9 cellular contexts compared by ENCODE assay signal in genomic region chr12:46370380-46370734, GRCh38. TPM values are rescaled to one million over a fixed set of nuclear protein-coding genes. Genes with fewer than 3 reads are reported as not detected.
A peak's percentile ranks its signal among the peaks of the same experiment; 100 is the strongest.
DNase-seq lines count a peak whose midpoint lies in the region; ATAC-seq, FAIRE-seq and TF ChIP-seq lines count a peak whose summit lies in the region.
"Had no signal": no experiment of that assay in that cellular context is flagged by ENCODE, and none has a peak within 500 bp of the region (broad histone marks: within the 10 kb centered on the region; RNA-seq: fewer than 3 reads in every experiment).

No MANE protein-coding gene starts in this region.

- H3K36me3 ChIP-seq in kidney epithelial cell (ENCODE audit: control insufficient read depth, insufficient read depth, low read length), result no peaks in the 10 kb centered on the region
- peaks cover 46% of the 10 kb centered on the region for H3K36me3 ChIP-seq in thoracic aorta

- no peaks in the 10 kb centered on the region for H3K9me3 Mint-ChIP-seq in activated CD4-positive, alpha-beta T cell treated with anti-CD3 and anti-CD28 coated beads for 36 hours (ENCODE audit: low read depth)
- H3K9me3 Mint-ChIP-seq in activated naive CD8-positive, alpha-beta T cell treated with anti-CD3 and anti-CD28 coated beads, Interleukin-2, amount 10 ng/mL, durations not matched to agents 7 days and 5 days, result no peaks in the 10 kb centered on the region

- DNase-seq in activated CD4-positive, alpha-beta T cell treated with anti-CD3 and anti-CD28 coated beads for 36 hours, result no peak
- no peak for DNase-seq in activated CD4-positive, alpha-beta T cell treated with anti-CD3 and anti-CD28 coated beads, Interleukin-2, amount 50 U/mL, for 48 hours
- DNase-seq in activated naive CD8-positive, alpha-beta T cell treated with anti-CD3 and anti-CD28 coated beads, Interleukin-2, amount 10 ng/mL, durations not matched to agents 7 days and 5 days, result no peak
- DNase-seq in kidney epithelial cell (ENCODE audit: low read depth), result no peak
- no peak for DNase-seq in thoracic aorta (ENCODE audit: low spot score)
- DNase-seq in mucosa of gallbladder (ENCODE audit: low spot score), result no peak
- no peak for DNase-seq in HTR-8/SVneo (ENCODE audit: insufficient read length, low spot score)
- DNase-seq: AML-193 had no signal

- ATAC-seq in activated CD4-positive, alpha-beta T cell treated with anti-CD3 and anti-CD28 coated beads for 36 hours, result no peak
- ATAC-seq in activated naive CD8-positive, alpha-beta T cell treated with anti-CD3 and anti-CD28 coated beads, Interleukin-2, amount 10 ng/mL, durations not matched to agents 7 days and 5 days (ENCODE audit: low read depth), result no peak
- no peak for ATAC-seq in thoracic aorta (ENCODE audit: insufficient number of reproducible peaks, low FRiP score, low read depth)
- no peak for ATAC-seq in activated CD4-positive, CD25-positive, alpha-beta regulatory T cell treated with anti-CD3 and anti-CD28 coated beads, Interleukin-2, amount 50 U/mL, for 24 hours

- TF ChIP-seq CTCF in kidney epithelial cell (IDR thresholded peaks at IDR 0.05; ENCODE audit: insufficient read depth, low read length, poor library complexity, severe bottlenecking) (no peak), thoracic aorta (IDR thresholded peaks at IDR 0.05) (no peak)

- H3K27ac Mint-ChIP-seq in activated CD4-positive, alpha-beta T cell treated with anti-CD3 and anti-CD28 coated beads for 36 hours, result peak overlapping the region; percentile 97
- H3K27ac Mint-ChIP-seq in activated naive CD8-positive, alpha-beta T cell treated with anti-CD3 and anti-CD28 coated beads, Interleukin-2, amount 10 ng/mL, durations not matched to agents 7 days and 5 days, result peak overlapping the region; percentile 96

- H3K4me3 Mint-ChIP-seq in activated CD4-positive, alpha-beta T cell treated with anti-CD3 and anti-CD28 coated beads for 36 hours, result peak overlapping the region; percentile 97
- peak overlapping the region; percentile 95 for H3K4me3 Mint-ChIP-seq in activated naive CD8-positive, alpha-beta T cell treated with anti-CD3 and anti-CD28 coated beads, Interleukin-2, amount 10 ng/mL, durations not matched to agents 7 days and 5 days

- intact Hi-C loops in activated CD4-positive, alpha-beta T cell treated with anti-CD3 and anti-CD28 coated beads for 36 hours (cut with DNase I, micrococcal nuclease), result loop anchor here (2.0 to 10.0 kb wide), 11 partner anchors 87 to 1452 kb away; partner anchors contain the start of genes ARID2 (in 2 of the 2), RPAP3 (in 1 of the 2), SCAF11 (in 1 of the 2) and SLC38A1 (in 1 of the 2)

- CTCF ChIA-PET in activated CD4-positive, alpha-beta T cell treated with anti-CD3 and anti-CD28 coated beads for 36 hours (lab: Charles Lee), result interaction anchor here (0.5 to 1.1 kb wide), 2 partner anchors 15 to 245 kb away, joined by 3 to 4 read pairs; no protein-coding TSS in a partner anchor

- H3K4me1 ChIP-seq in thoracic aorta (ENCODE audit: control insufficient read depth in 1 of 2, low read depth in 2 of 2), result peaks cover 47 to 60% of the 10 kb centered on the region in 2 donors

- POLR2A ChIA-PET in activated CD4-positive, alpha-beta T cell treated with anti-CD3 and anti-CD28 coated beads for 36 hours (lab: Charles Lee), result interaction anchor here (0.6 to 2.3 kb wide), 8 partner anchors 8 to 1427 kb away, joined by 3 to 18 read pairs (median 4); partner anchors contain the start of gene SLC38A1
- POLR2A ChIA-PET in activated naive CD8-positive, alpha-beta T cell treated with anti-CD3 and anti-CD28 coated beads, Interleukin-2, amount 10 ng/mL, durations not matched to agents 7 days and 5 days (lab: Charles Lee), result interaction anchor here (0.8 to 4.5 kb wide), 12 partner anchors 8 to 215 kb away, joined by 3 to 63 read pairs (median 9); partner anchors contain the start of gene SLC38A1

- H3K36me3 Mint-ChIP-seq in activated CD4-positive, alpha-beta T cell treated with anti-CD3 and anti-CD28 coated beads for 36 hours (ENCODE audit: low read depth), result peaks cover 60% of the 10 kb centered on the region
- peaks cover 53% of the 10 kb centered on the region for H3K36me3 Mint-ChIP-seq in activated naive CD8-positive, alpha-beta T cell treated with anti-CD3 and anti-CD28 coated beads, Interleukin-2, amount 10 ng/mL, durations not matched to agents 7 days and 5 days

- H3K27me3 ChIP-seq in kidney epithelial cell (ENCODE audit: control insufficient read depth, insufficient read depth, low read length), result no peaks in the 10 kb centered on the region
- H3K27me3 ChIP-seq in thoracic aorta (replicated peaks; ENCODE audit: insufficient read depth), result no peaks in the 10 kb centered on the region

- H3K4me1 Mint-ChIP-seq in activated CD4-positive, alpha-beta T cell treated with anti-CD3 and anti-CD28 coated beads for 36 hours, result peaks cover 59% of the 10 kb centered on the region
- H3K4me1 Mint-ChIP-seq in activated naive CD8-positive, alpha-beta T cell treated with anti-CD3 and anti-CD28 coated beads, Interleukin-2, amount 10 ng/mL, durations not matched to agents 7 days and 5 days, result peaks cover 57% of the 10 kb centered on the region

- no peak for FAIRE-seq in HTR-8/SVneo (lab: Jason Lieb, UNC)

- H3K27me3 Mint-ChIP-seq in activated CD4-positive, alpha-beta T cell treated with anti-CD3 and anti-CD28 coated beads for 36 hours, result no peaks in the 10 kb centered on the region
- H3K27me3 Mint-ChIP-seq in activated naive CD8-positive, alpha-beta T cell treated with anti-CD3 and anti-CD28 coated beads, Interleukin-2, amount 10 ng/mL, durations not matched to agents 7 days and 5 days, result no peaks in the 10 kb centered on the region

- no peaks in the 10 kb centered on the region for H3K9me3 ChIP-seq in thoracic aorta

- peak overlapping the region; percentile 96 for H3K4me3 ChIP-seq in kidney epithelial cell (ENCODE audit: low read depth, low read length)
- H3K4me3 ChIP-seq in thoracic aorta, result peak overlapping the region; percentile 95

- peak overlapping the region; percentile 12 to 29 for H3K27ac ChIP-seq in thoracic aorta

RNA-seq across cellular contexts. Expression of gene SLC38A2, which starts 2.2 kb away (rescaled TPM):
- 100 to 1,000 TPM; 211 to 296 TPM for total RNA-seq in activated CD4-positive, alpha-beta T cell treated with anti-CD3 and anti-CD28 coated beads for 36 hours
- total RNA-seq in activated naive CD8-positive, alpha-beta T cell treated with anti-CD3 and anti-CD28 coated beads, Interleukin-2, amount 10 ng/mL, durations not matched to agents 7 days and 5 days, result 100 to 1,000 TPM; 227 to 253 TPM
- total RNA-seq in kidney epithelial cell (263 and 291 TPM in 2 replicates), thoracic aorta (100 to 1,000 TPM; 334 to 384 TPM), mucosa of gallbladder (137 TPM)
